22 cellular contexts compared by ENCODE assay signal in genomic region chr3:135739755-135740154, GRCh38.
"Had no signal": no experiment of that assay in that cellular context is flagged by ENCODE, and none has a peak within 500 bp of the region (broad histone marks: within the 10 kb centered on the region; RNA-seq: fewer than 3 reads in every experiment).

No MANE protein-coding gene starts in this region.

- H3K27ac Mint-ChIP-seq: activated CD4-positive, alpha-beta memory T cell treated with anti-CD3 and anti-CD28 coated beads, Interleukin-2, amount 10 ng/mL, durations not matched to agents 7 days and 5 days; activated CD8-positive, alpha-beta memory T cell treated with anti-CD3 and anti-CD28 coated beads, Interleukin-2, amount 10 ng/mL, durations not matched to agents 7 days and 5 days; activated naive CD8-positive, alpha-beta T cell treated with anti-CD3 and anti-CD28 coated beads for 36 hours; activated T-helper 17 cell treated with anti-CD3 and anti-CD28 coated beads, Interleukin-2, amount 50 U/mL, for 72 hours; nephron progenitor cell; stimulated activated memory B cell treated with anti-CD40 and anti-IgM and Interleukin-4, amounts not matched to agents 10 μg/mL and 1 μg/mL and 100 μg/mL, for 72 hours; T-helper 2 cell treated with Interferon-gamma antibody and Interleukin-4, amounts not matched to agents 5 μg/mL and 100 μg/mL, for 36 hours; type B pancreatic cell had no signal

- H3K36me3 ChIP-seq: left lung, pancreas, sigmoid colon, spleen had no signal

- H3K27me3 ChIP-seq: left lung, sigmoid colon, spleen, testis had no signal

- H3K9me3 Mint-ChIP-seq: type B pancreatic cell had no signal

- H3K9me3 ChIP-seq: pancreas, testis had no signal

- H3K36me3 Mint-ChIP-seq: activated CD8-positive, alpha-beta memory T cell treated with anti-CD3 and anti-CD28 coated beads, Interleukin-2, amount 10 ng/mL, durations not matched to agents 7 days and 5 days; activated naive CD8-positive, alpha-beta T cell treated with anti-CD3 and anti-CD28 coated beads for 36 hours; stimulated activated memory B cell treated with anti-CD40 and anti-IgM and Interleukin-4, amounts not matched to agents 10 μg/mL and 1 μg/mL and 100 μg/mL, for 72 hours; type B pancreatic cell had no signal

- DNase-seq: activated CD4-positive, alpha-beta memory T cell treated with anti-CD3 and anti-CD28 coated beads, Interleukin-2, amount 10 ng/mL, durations not matched to agents 7 days and 5 days; activated CD4-positive, alpha-beta T cell treated with anti-CD3 and anti-CD28 coated beads for 48 hours; activated CD8-positive, alpha-beta memory T cell treated with anti-CD3 and anti-CD28 coated beads, Interleukin-2, amount 10 ng/mL, durations not matched to agents 7 days and 5 days; activated naive CD4-positive, alpha-beta T cell; activated naive CD8-positive, alpha-beta T cell treated with anti-CD3 and anti-CD28 coated beads for 36 hours; amniotic stem cell; foreskin melanocyte; glutamatergic neuron; left lung; midbrain; nephron progenitor cell; pancreas; sigmoid colon; spleen; stimulated activated CD4-positive, alpha-beta T cell treated with anti-CD3 and anti-CD28 coated beads, Interleukin-4, amount 100 ng/mL, for 4 hours; testis had no signal

- H3K27ac ChIP-seq: left lung, pancreas, sigmoid colon, spleen, testis had no signal

- ATAC-seq: activated CD8-positive, alpha-beta memory T cell treated with anti-CD3 and anti-CD28 coated beads, Interleukin-2, amount 10 ng/mL, durations not matched to agents 7 days and 5 days; activated T-helper 17 cell treated with anti-CD3 and anti-CD28 coated beads, Interleukin-2, amount 50 U/mL, for 72 hours; left lung; pancreas; stimulated activated memory B cell treated with anti-CD40 and anti-IgM and Interleukin-4, amounts not matched to agents 10 μg/mL and 1 μg/mL and 100 μg/mL, for 72 hours had no signal

- H3K4me1 ChIP-seq: left lung, pancreas, sigmoid colon, spleen, testis had no signal

- H3K4me3 Mint-ChIP-seq: activated CD4-positive, alpha-beta memory T cell treated with anti-CD3 and anti-CD28 coated beads, Interleukin-2, amount 10 ng/mL, durations not matched to agents 7 days and 5 days; activated CD8-positive, alpha-beta memory T cell treated with anti-CD3 and anti-CD28 coated beads, Interleukin-2, amount 10 ng/mL, durations not matched to agents 7 days and 5 days; activated naive CD8-positive, alpha-beta T cell treated with anti-CD3 and anti-CD28 coated beads for 36 hours; activated T-helper 17 cell treated with anti-CD3 and anti-CD28 coated beads, Interleukin-2, amount 50 U/mL, for 72 hours; nephron progenitor cell; stimulated activated memory B cell treated with anti-CD40 and anti-IgM and Interleukin-4, amounts not matched to agents 10 μg/mL and 1 μg/mL and 100 μg/mL, for 72 hours; T-helper 2 cell treated with Interferon-gamma antibody and Interleukin-4, amounts not matched to agents 5 μg/mL and 100 μg/mL, for 36 hours; type B pancreatic cell had no signal

- H3K4me1 Mint-ChIP-seq: activated CD4-positive, alpha-beta memory T cell treated with anti-CD3 and anti-CD28 coated beads, Interleukin-2, amount 10 ng/mL, durations not matched to agents 7 days and 5 days; activated CD8-positive, alpha-beta memory T cell treated with anti-CD3 and anti-CD28 coated beads, Interleukin-2, amount 10 ng/mL, durations not matched to agents 7 days and 5 days; activated naive CD8-positive, alpha-beta T cell treated with anti-CD3 and anti-CD28 coated beads for 36 hours; activated T-helper 17 cell treated with anti-CD3 and anti-CD28 coated beads, Interleukin-2, amount 50 U/mL, for 72 hours; stimulated activated memory B cell treated with anti-CD40 and anti-IgM and Interleukin-4, amounts not matched to agents 10 μg/mL and 1 μg/mL and 100 μg/mL, for 72 hours had no signal

- FAIRE-seq: keratinocyte, pancreas, TTC549 had no signal

- H3K4me3 ChIP-seq: left lung, pancreas, sigmoid colon, spleen, testis had no signal

- H3K27me3 Mint-ChIP-seq: activated CD4-positive, alpha-beta memory T cell treated with anti-CD3 and anti-CD28 coated beads, Interleukin-2, amount 10 ng/mL, durations not matched to agents 7 days and 5 days; activated CD8-positive, alpha-beta memory T cell treated with anti-CD3 and anti-CD28 coated beads, Interleukin-2, amount 10 ng/mL, durations not matched to agents 7 days and 5 days had no signal
